Comparison of ENCODE assay signal across 1 cellular context in genomic region chr2:25483584-25484266, GRCh38.
TF ChIP-seq lines count a peak whose summit lies in the region.

No MANE protein-coding gene starts in this region.

TF ChIP-seq in GM23338, 12 proteins besides CTCF, POLR2A, EP300 and RAD21:
- no peak for TF ChIP-seq ZNF462 (CRISPR knock-in tag; IDR thresholded peaks at IDR 0.05)
- TF ChIP-seq EZH2phosphoT487 (IDR thresholded peaks at IDR 0.05; ENCODE audit: unreplicated experiment): no peak
- TF ChIP-seq, protein P1, sequence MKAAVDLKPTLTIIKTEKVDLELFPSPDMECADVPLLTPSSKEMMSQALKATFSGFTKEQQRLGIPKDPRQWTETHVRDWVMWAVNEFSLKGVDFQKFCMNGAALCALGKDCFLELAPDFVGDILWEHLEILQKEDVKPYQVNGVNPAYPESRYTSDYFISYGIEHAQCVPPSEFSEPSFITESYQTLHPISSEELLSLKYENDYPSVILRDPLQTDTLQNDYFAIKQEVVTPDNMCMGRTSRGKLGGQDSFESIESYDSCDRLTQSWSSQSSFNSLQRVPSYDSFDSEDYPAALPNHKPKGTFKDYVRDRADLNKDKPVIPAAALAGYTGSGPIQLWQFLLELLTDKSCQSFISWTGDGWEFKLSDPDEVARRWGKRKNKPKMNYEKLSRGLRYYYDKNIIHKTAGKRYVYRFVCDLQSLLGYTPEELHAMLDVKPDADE (IDR thresholded peaks at IDR 0.05): no peak
- TF ChIP-seq POLR2AphosphoS5 (IDR thresholded peaks at IDR 0.05; ENCODE audit: low read depth): no peak
- TF ChIP-seq, protein P2, sequence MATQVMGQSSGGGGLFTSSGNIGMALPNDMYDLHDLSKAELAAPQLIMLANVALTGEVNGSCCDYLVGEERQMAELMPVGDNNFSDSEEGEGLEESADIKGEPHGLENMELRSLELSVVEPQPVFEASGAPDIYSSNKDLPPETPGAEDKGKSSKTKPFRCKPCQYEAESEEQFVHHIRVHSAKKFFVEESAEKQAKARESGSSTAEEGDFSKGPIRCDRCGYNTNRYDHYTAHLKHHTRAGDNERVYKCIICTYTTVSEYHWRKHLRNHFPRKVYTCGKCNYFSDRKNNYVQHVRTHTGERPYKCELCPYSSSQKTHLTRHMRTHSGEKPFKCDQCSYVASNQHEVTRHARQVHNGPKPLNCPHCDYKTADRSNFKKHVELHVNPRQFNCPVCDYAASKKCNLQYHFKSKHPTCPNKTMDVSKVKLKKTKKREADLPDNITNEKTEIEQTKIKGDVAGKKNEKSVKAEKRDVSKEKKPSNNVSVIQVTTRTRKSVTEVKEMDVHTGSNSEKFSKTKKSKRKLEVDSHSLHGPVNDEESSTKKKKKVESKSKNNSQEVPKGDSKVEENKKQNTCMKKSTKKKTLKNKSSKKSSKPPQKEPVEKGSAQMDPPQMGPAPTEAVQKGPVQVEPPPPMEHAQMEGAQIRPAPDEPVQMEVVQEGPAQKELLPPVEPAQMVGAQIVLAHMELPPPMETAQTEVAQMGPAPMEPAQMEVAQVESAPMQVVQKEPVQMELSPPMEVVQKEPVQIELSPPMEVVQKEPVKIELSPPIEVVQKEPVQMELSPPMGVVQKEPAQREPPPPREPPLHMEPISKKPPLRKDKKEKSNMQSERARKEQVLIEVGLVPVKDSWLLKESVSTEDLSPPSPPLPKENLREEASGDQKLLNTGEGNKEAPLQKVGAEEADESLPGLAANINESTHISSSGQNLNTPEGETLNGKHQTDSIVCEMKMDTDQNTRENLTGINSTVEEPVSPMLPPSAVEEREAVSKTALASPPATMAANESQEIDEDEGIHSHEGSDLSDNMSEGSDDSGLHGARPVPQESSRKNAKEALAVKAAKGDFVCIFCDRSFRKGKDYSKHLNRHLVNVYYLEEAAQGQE (IDR thresholded peaks at IDR 0.05; ENCODE audit: unreplicated experiment): no peak
- TF ChIP-seq CREB1 (CRISPR knock-in tag; IDR thresholded peaks at IDR 0.05; ENCODE audit: low read depth): no peak
- no peak for TF ChIP-seq NANOG (IDR thresholded peaks at IDR 0.05; ENCODE audit: borderline replicate concordance)
- TF ChIP-seq ZNF114 (CRISPR knock-in tag; IDR thresholded peaks at IDR 0.05): no peak
- TF ChIP-seq ZNF331 (CRISPR knock-in tag; IDR thresholded peaks at IDR 0.05; ENCODE audit: low read depth): no peak
- TF ChIP-seq EZH2 (IDR thresholded peaks at IDR 0.05; ENCODE audit: low read depth, unreplicated experiment): no peak
- TF ChIP-seq STAT1 (IDR thresholded peaks at IDR 0.05; ENCODE audit: unreplicated experiment): no peak
- TF ChIP-seq JUNB (IDR thresholded peaks at IDR 0.05; ENCODE audit: unreplicated experiment): no peak
